In genomic region chr20:56922497-56922896, GRCh38 we compare ENCODE assay signal across 22 cellular contexts.
"Had no signal": no experiment of that assay in that cellular context is flagged by ENCODE, and none has a peak within 500 bp of the region (broad histone marks: within the 10 kb centered on the region; RNA-seq: fewer than 3 reads in every experiment).

No MANE protein-coding gene starts in this region.

- H3K4me3 ChIP-seq: gastroesophageal sphincter, heart left ventricle, hepatocyte, lung, psoas muscle, skin epidermis, spleen, testis, tibial artery had no signal

- DNase-seq: effector CD8-positive, alpha-beta T cell; endodermal cell; foreskin keratinocyte; heart left ventricle; kidney; mesendoderm; midbrain; naive thymus-derived CD4-positive, alpha-beta T cell; nucleus accumbens; psoas muscle; right cardiac atrium; spleen; stimulated activated CD4-positive, alpha-beta T cell treated with anti-CD3 and anti-CD28 coated beads, Interleukin-4, amount 100 ng/mL, for 4 hours; stimulated activated naive CD8-positive, alpha-beta T cell treated with anti-CD3 and anti-CD28 coated beads, Interleukin-15, Interleukin-2, amounts not matched to agents 100 U/mL and 50 U/mL, for 24 hours; substantia nigra; testis; tibial artery had no signal

- H3K27me3 ChIP-seq: testis had no signal

- H3K36me3 ChIP-seq: gastroesophageal sphincter, heart left ventricle, spleen, tibial artery had no signal

- H3K4me1 ChIP-seq: foreskin keratinocyte, psoas muscle, testis had no signal

- H3K9me3 ChIP-seq: gastroesophageal sphincter, heart left ventricle, psoas muscle, spleen, testis, tibial artery had no signal

- H3K27ac ChIP-seq: epithelial cell of prostate, foreskin keratinocyte, gastroesophageal sphincter, heart left ventricle, hepatocyte, psoas muscle, skin epidermis, spleen, testis, tibial artery had no signal
